ENCODE assay signal across 1 cellular context in the genomic region with DNA sequence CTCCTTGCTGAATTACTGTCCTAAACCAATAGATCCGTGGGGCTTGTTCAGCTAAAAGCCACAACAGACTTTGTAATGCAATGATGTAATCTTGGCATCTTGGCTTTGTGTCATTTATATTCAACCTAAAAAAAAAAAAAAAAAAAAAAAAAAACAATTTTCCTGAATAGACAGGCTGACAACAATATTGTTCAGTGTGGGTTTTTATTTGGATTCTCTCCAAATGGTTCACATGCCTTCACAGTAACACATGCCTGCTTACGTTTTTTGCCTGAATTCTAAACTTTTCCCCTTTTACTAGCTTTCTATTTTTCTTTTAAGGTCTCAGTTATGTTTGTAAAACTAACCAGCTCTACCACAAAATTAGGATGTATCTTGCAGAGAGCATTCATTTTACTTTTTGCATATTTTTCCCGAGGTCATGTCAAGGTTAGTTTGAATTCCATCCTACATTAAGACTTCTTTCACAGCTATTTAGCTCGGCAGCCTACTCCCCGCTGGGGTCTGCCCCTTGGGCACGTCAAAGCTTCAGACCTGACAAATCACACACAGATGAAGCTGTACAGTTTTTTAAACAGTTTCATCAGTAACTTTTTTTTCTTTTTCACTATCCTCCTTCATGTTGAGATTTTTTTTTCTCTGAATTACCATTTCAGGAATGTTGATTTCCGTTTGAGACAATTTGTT.
TF ChIP-seq lines count a peak whose summit lies in the region.

No MANE protein-coding gene starts in this region.

TF ChIP-seq in SK-N-SH, 30 proteins besides CTCF, POLR2A, EP300 and RAD21 (continued from another document):
- TF ChIP-seq, protein P1, sequence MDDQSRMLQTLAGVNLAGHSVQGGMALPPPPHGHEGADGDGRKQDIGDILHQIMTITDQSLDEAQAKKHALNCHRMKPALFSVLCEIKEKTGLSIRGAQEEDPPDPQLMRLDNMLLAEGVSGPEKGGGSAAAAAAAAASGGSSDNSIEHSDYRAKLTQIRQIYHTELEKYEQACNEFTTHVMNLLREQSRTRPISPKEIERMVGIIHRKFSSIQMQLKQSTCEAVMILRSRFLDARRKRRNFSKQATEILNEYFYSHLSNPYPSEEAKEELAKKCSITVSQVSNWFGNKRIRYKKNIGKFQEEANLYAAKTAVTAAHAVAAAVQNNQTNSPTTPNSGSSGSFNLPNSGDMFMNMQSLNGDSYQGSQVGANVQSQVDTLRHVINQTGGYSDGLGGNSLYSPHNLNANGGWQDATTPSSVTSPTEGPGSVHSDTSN (IDR thresholded peaks at IDR 0.05) = peak; percentile 53
- TF ChIP-seq, protein P2, sequence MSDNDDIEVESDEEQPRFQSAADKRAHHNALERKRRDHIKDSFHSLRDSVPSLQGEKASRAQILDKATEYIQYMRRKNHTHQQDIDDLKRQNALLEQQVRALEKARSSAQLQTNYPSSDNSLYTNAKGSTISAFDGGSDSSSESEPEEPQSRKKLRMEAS (IDR thresholded peaks at IDR 0.05; ENCODE audit: low read depth) = 0 out of 2 replicates have a peak, but pooled peaks have one; percentile 15
